ENCODE assay signal across 11 cellular contexts in genomic region chr19:15287496-15287895, GRCh38. TPM values are rescaled to one million over a fixed set of nuclear protein-coding genes. Genes with fewer than 3 reads are reported as not detected.
DNase-seq lines count a peak whose midpoint lies in the region; ATAC-seq and TF ChIP-seq lines count a peak whose summit lies in the region.
"Had no signal": no experiment of that assay in that cellular context is flagged by ENCODE, and none has a peak within 500 bp of the region (broad histone marks: within the 10 kb centered on the region; RNA-seq: fewer than 3 reads in every experiment).

No MANE protein-coding gene starts in this region.

- peak overlapping the region; percentile 28 for H3K27ac ChIP-seq in left ventricle myocardium inferior (replicated peaks)
- peak overlapping the region in 3 of 4 donors; percentile 4 to 78 (median 70) for H3K27ac ChIP-seq in tibial nerve
- H3K27ac ChIP-seq: coronary artery had no signal

- H3K27me3 Mint-ChIP-seq in chondrocyte (ENCODE audit: low read depth), result no peaks in the 10 kb centered on the region

- H3K4me3 Mint-ChIP-seq in chondrocyte (ENCODE audit: unreplicated experiment), result no peak overlapping the region

- H3K4me1 Mint-ChIP-seq in chondrocyte (ENCODE audit: low read depth), result peaks cover 94% of the 10 kb centered on the region

- intact Hi-C loops in left ventricle myocardium inferior (cut with micrococcal nuclease), result no loop called here
- intact Hi-C loops in Right ventricle myocardium superior (cut with DNase I), result no loop called here

- ATAC-seq in Right ventricle myocardium superior (ENCODE audit: poor library complexity) (no peak), HG02571 (IDR thresholded peaks at IDR 0.05; ENCODE audit: unreplicated experiment) (no peak)
- ATAC-seq: psoas muscle had no signal

- no peaks in the 10 kb centered on the region for H3K27me3 ChIP-seq in left ventricle myocardium inferior (ENCODE audit: low read depth)
- H3K27me3 ChIP-seq in tibial nerve, result no peaks in the 10 kb centered on the region

- H3K9me3 ChIP-seq in left ventricle myocardium inferior (replicated peaks), result no peaks in the 10 kb centered on the region
- no peaks in the 10 kb centered on the region for H3K9me3 ChIP-seq in tibial nerve
- H3K9me3 ChIP-seq: psoas muscle had no signal

- no peak for TF ChIP-seq EP300 in tibial nerve (IDR thresholded peaks at IDR 0.05)

- H3K36me3 Mint-ChIP-seq in chondrocyte (ENCODE audit: low read depth), result no peaks in the 10 kb centered on the region

- H3K4me3 ChIP-seq in left ventricle myocardium inferior (no peak overlapping the region), tibial nerve (no peak overlapping the region)
- H3K4me3 ChIP-seq: coronary artery had no signal

- H3K36me3 ChIP-seq in left ventricle myocardium inferior (no peaks in the 10 kb centered on the region), tibial nerve (no peaks in the 10 kb centered on the region)

- no peak for TF ChIP-seq POLR2A in tibial nerve (IDR thresholded peaks at IDR 0.05)

- WGBS in tibial nerve, 2 donors, result 72 to 76% methylated on average over 10 of the region's 10 CpGs

- DNase-seq in left ventricle myocardium inferior (no peak), Right ventricle myocardium superior (no peak), RPMI8226 (peak; percentile 40), chondrocyte (ENCODE audit: low spot score) (no peak), tibial nerve (ENCODE audit: low spot score in 2 of 2) (no peak), DMS 273 treated with DMSO at 0.1 percent for 48 hours (lab: John Stamatoyannopoulos, UW) (no peak), NCI-H2029 (lab: John Stamatoyannopoulos, UW) (no peak)
- DNase-seq: NCI-H510A treated with DMSO at 0.1 percent for 48 hours, psoas muscle had no signal

- peaks cover 100% of the 10 kb centered on the region for H3K4me1 ChIP-seq in left ventricle myocardium inferior
- H3K4me1 ChIP-seq in tibial nerve, result peaks cover 11 to 100% (median 93%) of the 10 kb centered on the region in 4 donors

- peak overlapping the region; percentile 93 for H3K27ac Mint-ChIP-seq in chondrocyte (ENCODE audit: unreplicated experiment)

- TF ChIP-seq CTCF in left ventricle myocardium inferior (IDR thresholded peaks at IDR 0.05; ENCODE audit: borderline replicate concordance) (no peak), chondrocyte (IDR thresholded peaks at IDR 0.05) (no peak), tibial nerve (IDR thresholded peaks at IDR 0.05) (no peak)

- H3K9me3 Mint-ChIP-seq in chondrocyte (ENCODE audit: low read depth), result no peaks in the 10 kb centered on the region

RNA-seq across cellular contexts. Expression of gene BRD4, which starts 44.8 kb away (rescaled TPM):
- total RNA-seq in left ventricle myocardium inferior, result 60.9 TPM
- 55.1 TPM for total RNA-seq in Right ventricle myocardium superior
- 83.8 to 108 TPM (median 104 TPM) in 3 replicates for total RNA-seq in chondrocyte
- 10 to 100 TPM; 34.7 to 69.6 (median 36.0) TPM for total RNA-seq in tibial nerve

RNA-seq across cellular contexts. Expression of gene EPHX3, which starts 55.2 kb away (rescaled TPM):
- total RNA-seq in left ventricle myocardium inferior (not detected), Right ventricle myocardium superior (0.27 TPM), chondrocyte (0.15 to 0.38 TPM in 2 of 3 replicates, not detected in the other), tibial nerve (under 1 TPM in 1 of 4 donors, not detected in 3; 0.20 TPM)
